9 cellular contexts compared by ENCODE assay signal in genomic region chr13:45331123-45331619, GRCh38. TPM values are rescaled to one million over a fixed set of nuclear protein-coding genes. Genes with fewer than 3 reads are reported as not detected.
DNase-seq lines count a peak whose midpoint lies in the region; ATAC-seq and TF ChIP-seq lines count a peak whose summit lies in the region.
"Had no signal": no experiment of that assay in that cellular context is flagged by ENCODE, and none has a peak within 500 bp of the region (broad histone marks: within the 10 kb centered on the region; RNA-seq: fewer than 3 reads in every experiment).

No MANE protein-coding gene starts in this region.

- H3K27ac Mint-ChIP-seq in immature natural killer cell, result peak overlapping the region in 5 of 6 donors; percentile 17 to 55 (median 34)

- ATAC-seq in GM19324 (IDR thresholded peaks at IDR 0.05; ENCODE audit: low FRiP score, unreplicated experiment) (no peak), HG03521 (IDR thresholded peaks at IDR 0.05; ENCODE audit: unreplicated experiment) (no peak), HG03159 (IDR thresholded peaks at IDR 0.05; ENCODE audit: unreplicated experiment) (no peak)

- DNase-seq in Ammon's horn (ENCODE audit: low spot score), result peak; percentile 67
- DNase-seq in immature natural killer cell, result no peak
- no peak for DNase-seq in DMS79 treated with DMSO at 0.1 percent for 48 hours (lab: John Stamatoyannopoulos, UW)
- DNase-seq: NCI-H1105 had no signal

- peaks cover 75 to 79% of the 10 kb centered on the region in 2 donors for H3K4me1 Mint-ChIP-seq in immature natural killer cell

- peaks cover 0 to 13% (median 0%) of the 10 kb centered on the region in 3 donors for H3K27me3 Mint-ChIP-seq in immature natural killer cell (ENCODE audit: low read depth in 3 of 3)

- in situ Hi-C loops in GM18951 (cut with MboI; ENCODE audit: low sequenced_read_pairs, unreplicated experiment), result no loop called here

- peak; percentile 8 for TF ChIP-seq POLR2A in GM18951 (IDR thresholded peaks at IDR 0.05; ENCODE audit: extremely low read depth, insufficient read depth, insufficient read length)
- TF ChIP-seq POLR2A in Raji (IDR thresholded peaks at IDR 0.05; ENCODE audit: insufficient read depth, low read depth, low read length), result peak; percentile 46

- H3K36me3 Mint-ChIP-seq in immature natural killer cell, result peaks cover 0 to 9% (median 8%) of the 10 kb centered on the region in 3 donors

- no peaks in the 10 kb centered on the region for H3K9me3 Mint-ChIP-seq in immature natural killer cell

- H3K4me3 Mint-ChIP-seq in immature natural killer cell, result no peak overlapping the region

RNA-seq across cellular contexts. Expression of gene TPT1, which starts 9.8 kb away (rescaled TPM):
- polyA plus RNA-seq in immature natural killer cell, result 1,000 to 10,000 TPM; 1,111 to 3,245 (median 1,774) TPM
